ENCODE assay signal across 1 cellular context in genomic region chr2:67670704-67671300, GRCh38.
TF ChIP-seq lines count a peak whose summit lies in the region.

No MANE protein-coding gene starts in this region.

TF ChIP-seq in HepG2, 621 proteins besides CTCF, POLR2A, EP300 and RAD21 (continued from another document):
- TF ChIP-seq ZBTB4 (CRISPR knock-in tag; IDR thresholded peaks at IDR 0.05; ENCODE audit: borderline replicate concordance) = no peak
- TF ChIP-seq ZBTB8A (CRISPR knock-in tag; IDR thresholded peaks at IDR 0.05; ENCODE audit: borderline replicate concordance, low read depth) = no peak
- TF ChIP-seq SNAPC5 (CRISPR knock-in tag; IDR thresholded peaks at IDR 0.05; ENCODE audit: borderline replicate concordance) = no peak
- no peak for TF ChIP-seq STAT5B (CRISPR knock-in tag; IDR thresholded peaks at IDR 0.05)
- TF ChIP-seq SALL1 (CRISPR knock-in tag; IDR thresholded peaks at IDR 0.05) = no peak
- no peak for TF ChIP-seq DR1 (CRISPR knock-in tag; IDR thresholded peaks at IDR 0.05)
- TF ChIP-seq ZMAT5 (CRISPR knock-in tag; IDR thresholded peaks at IDR 0.05; ENCODE audit: borderline replicate concordance, low read depth) = no peak
- TF ChIP-seq ZNF576 (CRISPR knock-in tag; IDR thresholded peaks at IDR 0.05) = no peak
